Comparison of ENCODE assay signal across 2 cellular contexts in the genomic region with DNA sequence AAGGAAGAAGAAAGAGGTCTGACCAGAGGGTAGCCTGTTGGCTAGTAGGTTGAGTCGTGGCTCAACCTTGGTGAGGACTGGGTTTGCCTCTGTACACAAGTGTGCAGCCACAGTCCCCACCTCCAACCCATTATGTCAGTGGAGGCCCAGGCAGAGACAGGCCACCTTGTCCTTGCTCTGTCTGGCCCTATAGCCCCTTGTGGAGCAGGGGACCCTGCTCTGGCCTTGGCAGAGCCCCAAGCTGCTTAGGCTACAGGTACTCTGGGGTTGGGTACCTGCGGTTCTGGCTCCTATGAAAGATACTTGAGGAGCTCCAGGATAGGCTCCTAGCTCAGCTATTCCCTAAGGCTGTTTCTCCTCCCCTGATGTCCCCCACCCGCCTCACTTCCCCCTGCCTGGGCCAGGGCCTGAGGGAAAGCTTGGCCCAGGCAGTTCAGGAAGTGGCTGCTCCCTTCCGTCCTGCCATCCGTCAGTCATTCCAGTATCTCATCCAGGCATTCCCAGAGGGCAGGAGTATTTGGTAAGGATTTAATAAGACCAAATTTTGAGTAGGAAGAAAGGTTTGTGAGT.
TF ChIP-seq lines count a peak whose summit lies in the region.

No MANE protein-coding gene starts in this region.

TF ChIP-seq in endothelial cell of umbilical vein, 7 proteins besides CTCF, POLR2A, EP300 and RAD21:
- TF ChIP-seq GATA2 (IDR thresholded peaks at IDR 0.05; ENCODE audit: insufficient read depth, insufficient read length, low read depth, low read length) (no peak), JUN (IDR thresholded peaks at IDR 0.05; ENCODE audit: borderline replicate concordance, insufficient read depth, insufficient read length, low read depth) (no peak), EZH2 (IDR thresholded peaks at IDR 0.05; ENCODE audit: borderline replicate concordance, low read depth, low read length, severe bottlenecking) (no peak), MYC (IDR thresholded peaks at IDR 0.05; ENCODE audit: low read depth, low read length) (no peak)

TF ChIP-seq in GM23338, 12 proteins besides CTCF, POLR2A, EP300 and RAD21:
- TF ChIP-seq POLR2AphosphoS5 (IDR thresholded peaks at IDR 0.05; ENCODE audit: low read depth) (no peak), EZH2 (IDR thresholded peaks at IDR 0.05; ENCODE audit: low read depth, unreplicated experiment) (no peak), JUNB (IDR thresholded peaks at IDR 0.05; ENCODE audit: unreplicated experiment) (no peak)
- TF ChIP-seq, protein P1, sequence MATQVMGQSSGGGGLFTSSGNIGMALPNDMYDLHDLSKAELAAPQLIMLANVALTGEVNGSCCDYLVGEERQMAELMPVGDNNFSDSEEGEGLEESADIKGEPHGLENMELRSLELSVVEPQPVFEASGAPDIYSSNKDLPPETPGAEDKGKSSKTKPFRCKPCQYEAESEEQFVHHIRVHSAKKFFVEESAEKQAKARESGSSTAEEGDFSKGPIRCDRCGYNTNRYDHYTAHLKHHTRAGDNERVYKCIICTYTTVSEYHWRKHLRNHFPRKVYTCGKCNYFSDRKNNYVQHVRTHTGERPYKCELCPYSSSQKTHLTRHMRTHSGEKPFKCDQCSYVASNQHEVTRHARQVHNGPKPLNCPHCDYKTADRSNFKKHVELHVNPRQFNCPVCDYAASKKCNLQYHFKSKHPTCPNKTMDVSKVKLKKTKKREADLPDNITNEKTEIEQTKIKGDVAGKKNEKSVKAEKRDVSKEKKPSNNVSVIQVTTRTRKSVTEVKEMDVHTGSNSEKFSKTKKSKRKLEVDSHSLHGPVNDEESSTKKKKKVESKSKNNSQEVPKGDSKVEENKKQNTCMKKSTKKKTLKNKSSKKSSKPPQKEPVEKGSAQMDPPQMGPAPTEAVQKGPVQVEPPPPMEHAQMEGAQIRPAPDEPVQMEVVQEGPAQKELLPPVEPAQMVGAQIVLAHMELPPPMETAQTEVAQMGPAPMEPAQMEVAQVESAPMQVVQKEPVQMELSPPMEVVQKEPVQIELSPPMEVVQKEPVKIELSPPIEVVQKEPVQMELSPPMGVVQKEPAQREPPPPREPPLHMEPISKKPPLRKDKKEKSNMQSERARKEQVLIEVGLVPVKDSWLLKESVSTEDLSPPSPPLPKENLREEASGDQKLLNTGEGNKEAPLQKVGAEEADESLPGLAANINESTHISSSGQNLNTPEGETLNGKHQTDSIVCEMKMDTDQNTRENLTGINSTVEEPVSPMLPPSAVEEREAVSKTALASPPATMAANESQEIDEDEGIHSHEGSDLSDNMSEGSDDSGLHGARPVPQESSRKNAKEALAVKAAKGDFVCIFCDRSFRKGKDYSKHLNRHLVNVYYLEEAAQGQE (IDR thresholded peaks at IDR 0.05; ENCODE audit: unreplicated experiment): no peak
- TF ChIP-seq, protein P2, sequence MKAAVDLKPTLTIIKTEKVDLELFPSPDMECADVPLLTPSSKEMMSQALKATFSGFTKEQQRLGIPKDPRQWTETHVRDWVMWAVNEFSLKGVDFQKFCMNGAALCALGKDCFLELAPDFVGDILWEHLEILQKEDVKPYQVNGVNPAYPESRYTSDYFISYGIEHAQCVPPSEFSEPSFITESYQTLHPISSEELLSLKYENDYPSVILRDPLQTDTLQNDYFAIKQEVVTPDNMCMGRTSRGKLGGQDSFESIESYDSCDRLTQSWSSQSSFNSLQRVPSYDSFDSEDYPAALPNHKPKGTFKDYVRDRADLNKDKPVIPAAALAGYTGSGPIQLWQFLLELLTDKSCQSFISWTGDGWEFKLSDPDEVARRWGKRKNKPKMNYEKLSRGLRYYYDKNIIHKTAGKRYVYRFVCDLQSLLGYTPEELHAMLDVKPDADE (IDR thresholded peaks at IDR 0.05): no peak
